19 cellular contexts compared by ENCODE assay signal in the genomic region with DNA sequence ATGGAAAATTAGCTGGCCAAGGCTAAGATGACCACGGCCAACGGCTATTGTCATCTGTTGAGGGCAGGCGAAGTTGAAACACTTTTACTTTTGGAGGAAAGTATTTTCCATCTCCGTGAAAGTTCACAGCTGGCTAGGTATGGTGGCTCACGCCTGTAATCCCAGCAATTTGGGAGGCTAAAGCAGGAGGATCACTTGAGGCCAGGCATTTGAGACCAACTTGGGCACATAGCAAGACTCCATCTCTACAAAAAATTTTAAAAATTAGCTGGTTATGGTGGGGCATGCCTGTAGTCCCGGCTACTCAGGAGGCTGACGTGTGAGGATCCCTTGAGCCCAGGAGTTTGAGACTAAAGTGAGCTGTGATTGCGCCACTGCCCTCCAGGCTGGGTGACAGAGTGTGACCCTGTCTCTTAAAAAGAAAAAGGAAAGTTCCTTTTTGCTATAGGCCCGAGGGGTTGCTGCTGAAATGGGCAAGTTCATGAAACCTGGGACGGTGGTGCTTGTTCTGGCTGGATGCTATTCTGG.
"Had no signal": no experiment of that assay in that cellular context is flagged by ENCODE, and none has a peak within 500 bp of the region (broad histone marks: within the 10 kb centered on the region; RNA-seq: fewer than 3 reads in every experiment).

No MANE protein-coding gene starts in this region.

- H3K9me3 ChIP-seq: esophagus squamous epithelium, gastrocnemius medialis, left lung, lower lobe of right lung had no signal

- H3K36me3 Mint-ChIP-seq: naive thymus-derived CD4-positive, alpha-beta T cell had no signal

- H3K36me3 ChIP-seq: esophagus squamous epithelium, gastrocnemius medialis, heart right ventricle, left lung, lower lobe of right lung had no signal

- H3K4me3 Mint-ChIP-seq: naive thymus-derived CD4-positive, alpha-beta T cell had no signal

- H3K4me3 ChIP-seq: coronary artery, dorsolateral prefrontal cortex, esophagus squamous epithelium, gastrocnemius medialis, heart right ventricle, left lung, lower lobe of right lung had no signal

- ATAC-seq: gastrocnemius medialis; heart right ventricle; left cardiac atrium; left lung; left ventricle myocardium superior; lower lobe of right lung; naive thymus-derived CD4-positive, alpha-beta T cell had no signal

- H3K27me3 ChIP-seq: dorsolateral prefrontal cortex, esophagus squamous epithelium, gastrocnemius medialis, heart right ventricle, left lung had no signal

- DNase-seq: dermis blood vessel endothelial cell; dorsolateral prefrontal cortex; effector CD4-positive, alpha-beta T cell; effector memory CD4-positive, alpha-beta T cell; esophagus squamous epithelium; foreskin fibroblast; foreskin melanocyte; gastrocnemius medialis; glutamatergic neuron; head of caudate nucleus; heart right ventricle; hippocampal formation; left cardiac atrium; left lung; left ventricle myocardium superior; lower lobe of right lung; midbrain; naive thymus-derived CD4-positive, alpha-beta T cell had no signal

- H3K27me3 Mint-ChIP-seq: naive thymus-derived CD4-positive, alpha-beta T cell had no signal

- H3K27ac ChIP-seq: coronary artery, dorsolateral prefrontal cortex, esophagus squamous epithelium, gastrocnemius medialis, heart right ventricle, left lung, lower lobe of right lung had no signal

- H3K4me1 ChIP-seq: esophagus squamous epithelium, lower lobe of right lung had no signal
